ENCODE assay signal across 12 cellular contexts in the genomic region with DNA sequence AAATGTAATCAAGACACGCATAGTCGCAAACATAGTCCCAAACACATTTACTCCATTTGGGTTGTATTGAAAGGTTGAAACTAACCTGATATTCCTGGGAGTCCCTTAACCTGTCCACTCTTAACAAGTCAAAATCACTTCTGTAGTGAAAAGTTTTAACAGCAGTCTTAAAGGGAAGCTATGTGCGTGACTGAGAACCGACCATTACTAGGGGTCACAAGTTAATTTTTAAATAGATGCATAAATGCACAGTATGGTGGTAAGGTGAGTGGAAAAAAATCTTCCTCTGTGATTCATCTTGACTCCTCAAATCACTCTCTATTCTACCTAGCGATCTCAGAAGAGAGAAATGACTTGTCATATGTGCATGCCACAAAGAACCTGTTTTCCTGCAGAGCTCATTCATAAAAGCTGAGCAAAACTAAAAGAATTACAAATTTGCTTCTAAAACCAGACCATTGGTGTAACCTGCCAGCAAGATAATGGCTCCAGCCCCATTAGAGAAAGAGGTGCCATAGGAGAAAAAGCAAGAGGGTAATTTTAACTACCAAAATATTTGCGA. TPM values are rescaled to one million over a fixed set of nuclear protein-coding genes. Genes with fewer than 3 reads are reported as not detected.
DNase-seq lines count a peak whose midpoint lies in the region; ATAC-seq and TF ChIP-seq lines count a peak whose summit lies in the region.
"Had no signal": no experiment of that assay in that cellular context is flagged by ENCODE, and none has a peak within 500 bp of the region (broad histone marks: within the 10 kb centered on the region; RNA-seq: fewer than 3 reads in every experiment).

No MANE protein-coding gene starts in this region.

- peak overlapping the region; percentile 73 for H3K27ac Mint-ChIP-seq in activated T-helper 1 cell treated with anti-CD3 and anti-CD28 coated beads, Interleukin-12 subunit alpha, Interleukin-12 subunit beta, Interleukin-2, Interleukin-4 antibody, amounts not matched to agents 30 ng/mL and 10 ng/mL and 1 ng/mL, durations not matched to agents 14 hours and 24 hours and 36 hours

- intact Hi-C loops in activated T-helper 1 cell treated with anti-CD3 and anti-CD28 coated beads, Interleukin-12 subunit alpha, Interleukin-12 subunit beta, Interleukin-2, Interleukin-4 antibody, amounts not matched to agents 30 ng/mL and 10 ng/mL and 1 ng/mL, durations not matched to agents 14 hours and 24 hours and 36 hours (cut with micrococcal nuclease) = loop anchor here (1.0 to 2.0 kb wide), 4 partner anchors 14 to 498 kb away; partner anchors contain the start of gene CLDND1
- intact Hi-C loops in left ventricle myocardium superior (cut with micrococcal nuclease) = no loop called here

- peak; percentile 67 for ATAC-seq in GM19328 (IDR thresholded peaks at IDR 0.05; ENCODE audit: unreplicated experiment)
- ATAC-seq in HG03025 (IDR thresholded peaks at IDR 0.05; ENCODE audit: low FRiP score, unreplicated experiment) = peak; percentile 68
- no peak for ATAC-seq in left ventricle myocardium superior

- no peaks in the 10 kb centered on the region for H3K27me3 Mint-ChIP-seq in activated T-helper 1 cell treated with anti-CD3 and anti-CD28 coated beads, Interleukin-12 subunit alpha, Interleukin-12 subunit beta, Interleukin-2, Interleukin-4 antibody, amounts not matched to agents 30 ng/mL and 10 ng/mL and 1 ng/mL, durations not matched to agents 14 hours and 24 hours and 36 hours (ENCODE audit: insufficient read depth)

- peaks cover 21% of the 10 kb centered on the region for H3K36me3 Mint-ChIP-seq in activated T-helper 1 cell treated with anti-CD3 and anti-CD28 coated beads, Interleukin-12 subunit alpha, Interleukin-12 subunit beta, Interleukin-2, Interleukin-4 antibody, amounts not matched to agents 30 ng/mL and 10 ng/mL and 1 ng/mL, durations not matched to agents 14 hours and 24 hours and 36 hours (ENCODE audit: low read depth)

- peaks cover under 1% of the 10 kb centered on the region for H3K9me3 Mint-ChIP-seq in activated T-helper 1 cell treated with anti-CD3 and anti-CD28 coated beads, Interleukin-12 subunit alpha, Interleukin-12 subunit beta, Interleukin-2, Interleukin-4 antibody, amounts not matched to agents 30 ng/mL and 10 ng/mL and 1 ng/mL, durations not matched to agents 14 hours and 24 hours and 36 hours

- no peak for DNase-seq in activated T-helper 1 cell treated with anti-CD3 and anti-CD28 coated beads, Interleukin-12 subunit alpha, Interleukin-12 subunit beta, Interleukin-2, Interleukin-4 antibody, amounts not matched to agents 30 ng/mL and 10 ng/mL and 1 ng/mL, durations not matched to agents 14 hours and 24 hours and 36 hours (ENCODE audit: low spot score)
- no peak for DNase-seq in left ventricle myocardium superior
- no peak for DNase-seq in NCI-H2081 (lab: John Stamatoyannopoulos, UW)
- DNase-seq in SHP77 treated with DMSO at 0.1 percent for 48 hours (lab: John Stamatoyannopoulos, UW) = no peak
- DNase-seq in retina = no peak
- DNase-seq: DND-41; effector memory CD4-positive, alpha-beta T cell; stimulated activated CD4-positive, alpha-beta T cell treated with anti-CD3 and anti-CD28 coated beads, Interleukin-4, amount 100 ng/mL, for 4 hours had no signal

- peaks cover 66% of the 10 kb centered on the region for H3K4me1 Mint-ChIP-seq in activated T-helper 1 cell treated with anti-CD3 and anti-CD28 coated beads, Interleukin-12 subunit alpha, Interleukin-12 subunit beta, Interleukin-2, Interleukin-4 antibody, amounts not matched to agents 30 ng/mL and 10 ng/mL and 1 ng/mL, durations not matched to agents 14 hours and 24 hours and 36 hours (ENCODE audit: low read depth)

- TF ChIP-seq POLR2A in GM10847 (IDR thresholded peaks at IDR 0.05; ENCODE audit: extremely low read depth, insufficient read length) = peak; percentile 26

- H3K4me3 Mint-ChIP-seq in activated T-helper 1 cell treated with anti-CD3 and anti-CD28 coated beads, Interleukin-12 subunit alpha, Interleukin-12 subunit beta, Interleukin-2, Interleukin-4 antibody, amounts not matched to agents 30 ng/mL and 10 ng/mL and 1 ng/mL, durations not matched to agents 14 hours and 24 hours and 36 hours = peak overlapping the region; percentile 70

RNA-seq across cellular contexts. Expression of gene GPR15, which starts 4.8 kb away (rescaled TPM):
- total RNA-seq in activated T-helper 1 cell treated with anti-CD3 and anti-CD28 coated beads, Interleukin-12 subunit alpha, Interleukin-12 subunit beta, Interleukin-2, Interleukin-4 antibody, amounts not matched to agents 30 ng/mL and 10 ng/mL and 1 ng/mL, durations not matched to agents 14 hours and 24 hours and 36 hours = 5.6 and 6.8 TPM in 2 replicates
- not detected for total RNA-seq in left ventricle myocardium superior

RNA-seq across cellular contexts. Expression of gene CLDND1, which starts 13.8 kb away (rescaled TPM):
- 314 and 328 TPM in 2 replicates for total RNA-seq in activated T-helper 1 cell treated with anti-CD3 and anti-CD28 coated beads, Interleukin-12 subunit alpha, Interleukin-12 subunit beta, Interleukin-2, Interleukin-4 antibody, amounts not matched to agents 30 ng/mL and 10 ng/mL and 1 ng/mL, durations not matched to agents 14 hours and 24 hours and 36 hours
- total RNA-seq in left ventricle myocardium superior = 75.6 TPM

RNA-seq across cellular contexts. Expression of gene OR5K2, which starts 39.1 kb away (rescaled TPM):
- not detected in 2 replicates for total RNA-seq in activated T-helper 1 cell treated with anti-CD3 and anti-CD28 coated beads, Interleukin-12 subunit alpha, Interleukin-12 subunit beta, Interleukin-2, Interleukin-4 antibody, amounts not matched to agents 30 ng/mL and 10 ng/mL and 1 ng/mL, durations not matched to agents 14 hours and 24 hours and 36 hours
- not detected for total RNA-seq in left ventricle myocardium superior
- total RNA-seq: liver had no signal

RNA-seq across cellular contexts. Expression of gene CPOX, which starts 56.9 kb away (rescaled TPM):
- 42.2 and 47.4 TPM in 2 replicates for total RNA-seq in activated T-helper 1 cell treated with anti-CD3 and anti-CD28 coated beads, Interleukin-12 subunit alpha, Interleukin-12 subunit beta, Interleukin-2, Interleukin-4 antibody, amounts not matched to agents 30 ng/mL and 10 ng/mL and 1 ng/mL, durations not matched to agents 14 hours and 24 hours and 36 hours
- total RNA-seq in left ventricle myocardium superior = 12.1 TPM
